In the genomic region with DNA sequence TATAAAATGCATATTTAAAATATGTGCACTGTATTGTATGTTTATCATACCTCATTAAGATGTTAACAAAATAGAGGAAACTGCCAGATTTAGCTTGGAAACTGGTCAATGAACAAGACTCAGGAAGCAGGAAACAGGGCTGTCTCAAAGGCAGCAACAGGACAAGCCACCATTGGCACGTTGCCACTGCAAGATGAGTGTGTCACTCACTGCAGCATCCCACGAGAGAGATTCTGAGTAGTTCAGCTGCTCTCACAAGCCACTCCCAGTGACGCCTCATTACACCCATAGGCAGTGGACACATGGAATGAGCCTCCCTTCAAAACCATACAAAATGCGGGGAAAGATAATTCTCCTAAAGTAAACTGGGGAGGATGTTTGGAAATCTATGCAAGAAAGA, we compare ENCODE assay signal across 1 cellular context.
TF ChIP-seq lines count a peak whose summit lies in the region.

No MANE protein-coding gene starts in this region.

TF ChIP-seq in WTC11, 78 proteins besides CTCF, POLR2A, EP300 and RAD21 (continued from another document):
- TF ChIP-seq, protein P1, sequence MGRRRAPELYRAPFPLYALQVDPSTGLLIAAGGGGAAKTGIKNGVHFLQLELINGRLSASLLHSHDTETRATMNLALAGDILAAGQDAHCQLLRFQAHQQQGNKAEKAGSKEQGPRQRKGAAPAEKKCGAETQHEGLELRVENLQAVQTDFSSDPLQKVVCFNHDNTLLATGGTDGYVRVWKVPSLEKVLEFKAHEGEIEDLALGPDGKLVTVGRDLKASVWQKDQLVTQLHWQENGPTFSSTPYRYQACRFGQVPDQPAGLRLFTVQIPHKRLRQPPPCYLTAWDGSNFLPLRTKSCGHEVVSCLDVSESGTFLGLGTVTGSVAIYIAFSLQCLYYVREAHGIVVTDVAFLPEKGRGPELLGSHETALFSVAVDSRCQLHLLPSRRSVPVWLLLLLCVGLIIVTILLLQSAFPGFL (CRISPR knock-in tag; IDR thresholded peaks at IDR 0.05; ENCODE audit: borderline replicate concordance), result no peak
- TF ChIP-seq, protein P2, sequence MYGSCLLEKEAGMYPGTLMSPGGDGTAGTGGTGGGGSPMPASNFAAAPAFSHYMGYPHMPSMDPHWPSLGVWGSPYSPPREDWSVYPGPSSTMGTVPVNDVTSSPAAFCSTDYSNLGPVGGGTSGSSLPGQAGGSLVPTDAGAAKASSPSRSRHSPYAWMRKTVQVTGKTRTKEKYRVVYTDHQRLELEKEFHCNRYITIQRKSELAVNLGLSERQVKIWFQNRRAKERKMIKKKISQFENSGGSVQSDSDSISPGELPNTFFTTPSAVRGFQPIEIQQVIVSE (CRISPR knock-in tag; IDR thresholded peaks at IDR 0.05; ENCODE audit: borderline replicate concordance), result no peak
- TF ChIP-seq JUN (CRISPR knock-in tag; IDR thresholded peaks at IDR 0.05) (no peak), FOXP1 (CRISPR knock-in tag; IDR thresholded peaks at IDR 0.05; ENCODE audit: borderline replicate concordance) (no peak), ZBTB21 (CRISPR knock-in tag; IDR thresholded peaks at IDR 0.05; ENCODE audit: borderline replicate concordance) (no peak), NFYB (CRISPR knock-in tag; conservative IDR thresholded peaks at IDR 0.05; ENCODE audit: low read depth) (no peak), ATF1 (CRISPR knock-in tag; IDR thresholded peaks at IDR 0.05) (no peak), GTF2I (CRISPR knock-in tag; conservative IDR thresholded peaks at IDR 0.05) (no peak), FOXK1 (CRISPR knock-in tag; IDR thresholded peaks at IDR 0.05) (no peak)
- TF ChIP-seq, protein P3, sequence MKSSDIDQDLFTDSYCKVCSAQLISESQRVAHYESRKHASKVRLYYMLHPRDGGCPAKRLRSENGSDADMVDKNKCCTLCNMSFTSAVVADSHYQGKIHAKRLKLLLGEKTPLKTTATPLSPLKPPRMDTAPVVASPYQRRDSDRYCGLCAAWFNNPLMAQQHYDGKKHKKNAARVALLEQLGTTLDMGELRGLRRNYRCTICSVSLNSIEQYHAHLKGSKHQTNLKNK (CRISPR knock-in tag; IDR thresholded peaks at IDR 0.05), result no peak
- TF ChIP-seq, protein P4, sequence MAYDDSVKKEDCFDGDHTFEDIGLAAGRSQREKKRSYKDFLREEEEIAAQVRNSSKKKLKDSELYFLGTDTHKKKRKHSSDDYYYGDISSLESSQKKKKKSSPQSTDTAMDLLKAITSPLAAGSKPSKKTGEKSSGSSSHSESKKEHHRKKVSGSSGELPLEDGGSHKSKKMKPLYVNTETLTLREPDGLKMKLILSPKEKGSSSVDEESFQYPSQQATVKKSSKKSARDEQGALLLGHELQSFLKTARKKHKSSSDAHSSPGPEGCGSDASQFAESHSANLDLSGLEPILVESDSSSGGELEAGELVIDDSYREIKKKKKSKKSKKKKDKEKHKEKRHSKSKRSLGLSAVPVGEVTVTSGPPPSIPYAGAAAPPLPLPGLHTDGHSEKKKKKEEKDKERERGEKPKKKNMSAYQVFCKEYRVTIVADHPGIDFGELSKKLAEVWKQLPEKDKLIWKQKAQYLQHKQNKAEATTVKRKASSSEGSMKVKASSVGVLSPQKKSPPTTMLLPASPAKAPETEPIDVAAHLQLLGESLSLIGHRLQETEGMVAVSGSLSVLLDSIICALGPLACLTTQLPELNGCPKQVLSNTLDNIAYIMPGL (CRISPR knock-in tag; IDR thresholded peaks at IDR 0.05), result no peak
- TF ChIP-seq, protein P5, sequence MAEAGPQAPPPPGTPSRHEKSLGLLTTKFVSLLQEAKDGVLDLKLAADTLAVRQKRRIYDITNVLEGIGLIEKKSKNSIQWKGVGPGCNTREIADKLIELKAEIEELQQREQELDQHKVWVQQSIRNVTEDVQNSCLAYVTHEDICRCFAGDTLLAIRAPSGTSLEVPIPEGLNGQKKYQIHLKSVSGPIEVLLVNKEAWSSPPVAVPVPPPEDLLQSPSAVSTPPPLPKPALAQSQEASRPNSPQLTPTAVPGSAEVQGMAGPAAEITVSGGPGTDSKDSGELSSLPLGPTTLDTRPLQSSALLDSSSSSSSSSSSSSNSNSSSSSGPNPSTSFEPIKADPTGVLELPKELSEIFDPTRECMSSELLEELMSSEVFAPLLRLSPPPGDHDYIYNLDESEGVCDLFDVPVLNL (CRISPR knock-in tag; IDR thresholded peaks at IDR 0.05; ENCODE audit: borderline replicate concordance, low read depth), result no peak
- TF ChIP-seq, protein P6, sequence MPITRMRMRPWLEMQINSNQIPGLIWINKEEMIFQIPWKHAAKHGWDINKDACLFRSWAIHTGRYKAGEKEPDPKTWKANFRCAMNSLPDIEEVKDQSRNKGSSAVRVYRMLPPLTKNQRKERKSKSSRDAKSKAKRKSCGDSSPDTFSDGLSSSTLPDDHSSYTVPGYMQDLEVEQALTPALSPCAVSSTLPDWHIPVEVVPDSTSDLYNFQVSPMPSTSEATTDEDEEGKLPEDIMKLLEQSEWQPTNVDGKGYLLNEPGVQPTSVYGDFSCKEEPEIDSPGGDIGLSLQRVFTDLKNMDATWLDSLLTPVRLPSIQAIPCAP (CRISPR knock-in tag; IDR thresholded peaks at IDR 0.05), result no peak
